In the genomic region with DNA sequence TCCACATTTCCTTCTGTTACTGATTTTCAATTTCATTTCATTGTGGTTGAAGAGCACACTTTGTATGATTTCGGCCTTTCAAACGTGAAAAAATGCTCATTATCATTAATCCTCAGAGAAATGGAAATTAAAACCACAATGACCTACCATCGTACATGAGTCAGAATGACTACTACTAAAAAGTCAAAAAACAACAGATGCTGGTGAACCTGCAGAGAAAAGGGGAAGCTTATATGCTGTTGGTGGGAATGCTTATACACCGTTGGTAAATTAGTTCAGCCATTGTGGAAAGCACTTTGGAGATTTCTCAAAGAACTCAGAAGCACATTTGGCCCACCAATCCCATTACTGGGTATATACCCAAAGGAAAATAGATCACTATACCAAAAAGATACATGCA, we compare ENCODE assay signal across 21 cellular contexts. TPM values are rescaled to one million over a fixed set of nuclear protein-coding genes. Genes with fewer than 3 reads are reported as not detected.
DNase-seq lines count a peak whose midpoint lies in the region; ATAC-seq, FAIRE-seq and TF ChIP-seq lines count a peak whose summit lies in the region.
"Had no signal": no experiment of that assay in that cellular context is flagged by ENCODE, and none has a peak within 500 bp of the region (broad histone marks: within the 10 kb centered on the region; RNA-seq: fewer than 3 reads in every experiment).

No MANE protein-coding gene starts in this region.

- TF ChIP-seq CTCF in fibroblast of mammary gland (conservative IDR thresholded peaks at IDR 0.05; ENCODE audit: control insufficient read depth, insufficient read depth, low read depth, low read length): no peak

- H3K27me3 Mint-ChIP-seq in activated naive CD8-positive, alpha-beta T cell treated with anti-CD3 and anti-CD28 coated beads, Interleukin-2, amount 50 U/mL, for 24 hours: peaks cover 19% of the 10 kb centered on the region
- peaks cover 12% of the 10 kb centered on the region for H3K27me3 Mint-ChIP-seq in activated naive CD8-positive, alpha-beta T cell treated with anti-CD3 and anti-CD28 coated beads for 36 hours

- H3K9me3 Mint-ChIP-seq in activated naive CD8-positive, alpha-beta T cell treated with anti-CD3 and anti-CD28 coated beads, Interleukin-2, amount 50 U/mL, for 24 hours: peaks cover 7% of the 10 kb centered on the region
- H3K9me3 Mint-ChIP-seq in activated naive CD8-positive, alpha-beta T cell treated with anti-CD3 and anti-CD28 coated beads for 36 hours: peaks cover 5% of the 10 kb centered on the region
- H3K9me3 Mint-ChIP-seq: CD8-positive, alpha-beta T cell had no signal

- no peak for DNase-seq in activated naive CD8-positive, alpha-beta T cell treated with anti-CD3 and anti-CD28 coated beads, Interleukin-2, amount 50 U/mL, for 24 hours
- no peak for DNase-seq in activated naive CD8-positive, alpha-beta T cell treated with anti-CD3 and anti-CD28 coated beads for 36 hours
- DNase-seq in HTR-8/SVneo (ENCODE audit: insufficient read length, low spot score) (no peak), OCI-M1 (lab: John Stamatoyannopoulos, UW) (peak; percentile 44), fibroblast of mammary gland (ENCODE audit: low read depth) (peak; percentile 3), NCI-H2029 (lab: John Stamatoyannopoulos, UW) (no peak), SW480 (ENCODE audit: low spot score) (no peak), left cardiac atrium (no peak)
- DNase-seq: AML-193; Caco-2; Calu3; CD4-positive, alpha-beta T cell; CD8-positive, alpha-beta T cell; DMS79 treated with DMSO at 0.1 percent for 48 hours; GF-D8 had no signal

- no peak overlapping the region for H3K4me3 Mint-ChIP-seq in activated naive CD8-positive, alpha-beta T cell treated with anti-CD3 and anti-CD28 coated beads, Interleukin-2, amount 50 U/mL, for 24 hours
- no peak overlapping the region for H3K4me3 Mint-ChIP-seq in activated naive CD8-positive, alpha-beta T cell treated with anti-CD3 and anti-CD28 coated beads for 36 hours
- H3K4me3 Mint-ChIP-seq: B cell; CD4-positive, alpha-beta T cell; CD8-positive, alpha-beta T cell had no signal

- FAIRE-seq in HTR-8/SVneo (lab: Jason Lieb, UNC): peak; percentile 54
- FAIRE-seq: A549, D721Med, GM12891, GM19239 had no signal

- H3K4me3 ChIP-seq in fibroblast of mammary gland (ENCODE audit: control insufficient read depth, low read depth, low read length): no peak overlapping the region
- H3K4me3 ChIP-seq: A549; BLaER1 treated with 17β-estradiol and CSF1 and Interleukin-3, amounts not matched to agents 10 nM and 100 nM had no signal

- intact Hi-C loops in left cardiac atrium (cut with DNase I): no loop called here

- ATAC-seq in activated naive CD8-positive, alpha-beta T cell treated with anti-CD3 and anti-CD28 coated beads, Interleukin-2, amount 50 U/mL, for 24 hours: peak; percentile 61
- no peak for ATAC-seq in left cardiac atrium
- ATAC-seq: A549; CD8-positive, alpha-beta T cell had no signal

- no peak overlapping the region for H3K27ac Mint-ChIP-seq in activated naive CD8-positive, alpha-beta T cell treated with anti-CD3 and anti-CD28 coated beads, Interleukin-2, amount 50 U/mL, for 24 hours
- H3K27ac Mint-ChIP-seq in activated naive CD8-positive, alpha-beta T cell treated with anti-CD3 and anti-CD28 coated beads for 36 hours: no peak overlapping the region
- H3K27ac Mint-ChIP-seq: B cell; CD4-positive, alpha-beta T cell; CD8-positive, alpha-beta T cell had no signal

- H3K4me1 Mint-ChIP-seq in activated naive CD8-positive, alpha-beta T cell treated with anti-CD3 and anti-CD28 coated beads, Interleukin-2, amount 50 U/mL, for 24 hours: peaks cover 13% of the 10 kb centered on the region
- H3K4me1 Mint-ChIP-seq in activated naive CD8-positive, alpha-beta T cell treated with anti-CD3 and anti-CD28 coated beads for 36 hours: peaks cover 9% of the 10 kb centered on the region
- H3K4me1 Mint-ChIP-seq: B cell had no signal

- no peaks in the 10 kb centered on the region for H3K36me3 Mint-ChIP-seq in activated naive CD8-positive, alpha-beta T cell treated with anti-CD3 and anti-CD28 coated beads, Interleukin-2, amount 50 U/mL, for 24 hours (ENCODE audit: low read depth)
- peaks cover 1% of the 10 kb centered on the region for H3K36me3 Mint-ChIP-seq in activated naive CD8-positive, alpha-beta T cell treated with anti-CD3 and anti-CD28 coated beads for 36 hours
- H3K36me3 Mint-ChIP-seq: CD8-positive, alpha-beta T cell had no signal

RNA-seq across cellular contexts. Expression of a gene that starts 57.6 kb away (rescaled TPM):
- total RNA-seq in activated naive CD8-positive, alpha-beta T cell treated with anti-CD3 and anti-CD28 coated beads for 36 hours: 1 to 10 TPM; 1.7 to 1.9 TPM
- 1 to 10 TPM; 5.9 to 7.4 TPM for total RNA-seq in left cardiac atrium

RNA-seq across cellular contexts. Expression of a gene that starts 58.9 kb away (rescaled TPM):
- total RNA-seq in activated naive CD8-positive, alpha-beta T cell treated with anti-CD3 and anti-CD28 coated beads for 36 hours: 10 to 100 TPM; 67.2 to 68.5 TPM
- 10 to 100 TPM; 48.4 to 55.5 TPM for total RNA-seq in left cardiac atrium

Comparison
In these comparisons a context has a peak if more than half of its experiments do, and no peak if none do; other contexts are left out.
1. DNase-seq: peak in OCI-M1 (single experiment) and fibroblast of mammary gland (single experiment); none in activated naive CD8-positive, alpha-beta T cell treated with anti-CD3 and anti-CD28 coated beads, Interleukin-2, amount 50 U/mL, for 24 hours (single experiment), activated naive CD8-positive, alpha-beta T cell treated with anti-CD3 and anti-CD28 coated beads for 36 hours (single experiment), HTR-8/SVneo (single experiment), NCI-H2029 (single experiment), SW480 (single experiment) and left cardiac atrium (single experiment).